Comparison of ENCODE assay signal across 8 cellular contexts in the genomic region with DNA sequence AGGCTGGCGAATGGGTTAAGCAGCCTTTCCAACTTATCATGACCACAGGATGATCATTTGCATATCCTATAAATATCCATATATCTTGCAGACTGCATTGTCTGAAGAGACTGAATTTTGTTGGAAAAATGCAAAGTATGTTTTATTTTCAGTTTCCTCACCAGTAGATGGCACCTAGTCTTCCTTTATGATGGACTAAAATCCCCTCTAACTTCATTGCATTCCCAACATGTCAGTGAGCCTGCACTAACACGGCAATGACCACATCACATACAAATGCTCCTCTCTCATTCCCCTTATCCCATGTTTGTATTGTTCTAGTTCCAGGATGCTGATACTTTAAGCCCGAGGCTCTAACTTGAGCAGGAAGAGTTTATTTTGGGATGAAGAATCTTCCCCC. TPM values are rescaled to one million over a fixed set of nuclear protein-coding genes. Genes with fewer than 3 reads are reported as not detected.
DNase-seq lines count a peak whose midpoint lies in the region; ATAC-seq and TF ChIP-seq lines count a peak whose summit lies in the region.

No MANE protein-coding gene starts in this region.

- no peaks in the 10 kb centered on the region for H3K4me1 ChIP-seq in Karpas-422 (ENCODE audit: low read length)

- H3K79me2 ChIP-seq in Karpas-422 (ENCODE audit: low read length) = no peaks in the 10 kb centered on the region

- no peak overlapping the region for H3K27ac ChIP-seq in Karpas-422 (ENCODE audit: low read length)

- TF ChIP-seq CTCF in GM12872 (IDR thresholded peaks at IDR 0.05; ENCODE audit: insufficient read depth, low read depth, low read length) (0 out of 3 replicates have a peak, but pooled peaks have one; percentile 10), neural crest cell (conservative IDR thresholded peaks at IDR 0.05) (peak; percentile 62)

- no peak overlapping the region for H3K4me2 ChIP-seq in Karpas-422 (ENCODE audit: low read depth, low read length, poor library complexity, severe bottlenecking)

- H3K9me3 ChIP-seq in Karpas-422 (ENCODE audit: low read length) = no peaks in the 10 kb centered on the region

- H3K9ac ChIP-seq in Karpas-422 (ENCODE audit: low read length) = no peak overlapping the region

- ATAC-seq in HG02759 (IDR thresholded peaks at IDR 0.05; ENCODE audit: unreplicated experiment) = no peak

- DNase-seq in NCI-H446 (lab: John Stamatoyannopoulos, UW) (peak; percentile 49 to 76), dermis microvascular lymphatic vessel endothelial cell (ENCODE audit: low read depth in 2 of 2) (peak; percentile 7 to 25), neural crest cell (ENCODE audit: low read depth, low spot score) (no peak), GM19240 (ENCODE audit: insufficient read length, low spot score) (no peak), Karpas-422 (no peak)
- DNase-seq in activated naive CD8-positive, alpha-beta T cell treated with anti-CD3 and anti-CD28 coated beads for 36 hours = no peak

- no peaks in the 10 kb centered on the region for H4K20me1 ChIP-seq in Karpas-422 (ENCODE audit: insufficient read depth, low read depth, low read length)

- no peak overlapping the region for H3K4me3 ChIP-seq in Karpas-422 (ENCODE audit: low read length)

- H3K36me3 ChIP-seq in Karpas-422 (ENCODE audit: insufficient read depth, low read length) = no peaks in the 10 kb centered on the region

- H3K4me1 Mint-ChIP-seq in neural crest cell = peaks cover 32% of the 10 kb centered on the region
- peaks cover 22% of the 10 kb centered on the region for H3K4me1 Mint-ChIP-seq in activated naive CD8-positive, alpha-beta T cell treated with anti-CD3 and anti-CD28 coated beads for 36 hours

- H3K9me3 Mint-ChIP-seq in neural crest cell = no peaks in the 10 kb centered on the region
- peaks cover 7% of the 10 kb centered on the region for H3K9me3 Mint-ChIP-seq in activated naive CD8-positive, alpha-beta T cell treated with anti-CD3 and anti-CD28 coated beads for 36 hours

- H3K9me2 ChIP-seq in Karpas-422 (replicated peaks; ENCODE audit: insufficient read depth, low read length) = no peaks in the 10 kb centered on the region

- no peak overlapping the region for H3K27ac Mint-ChIP-seq in neural crest cell (ENCODE audit: unreplicated experiment)
- H3K27ac Mint-ChIP-seq in activated naive CD8-positive, alpha-beta T cell treated with anti-CD3 and anti-CD28 coated beads for 36 hours = no peak overlapping the region

- H3K4me3 Mint-ChIP-seq in neural crest cell = no peak overlapping the region
- no peak overlapping the region for H3K4me3 Mint-ChIP-seq in activated naive CD8-positive, alpha-beta T cell treated with anti-CD3 and anti-CD28 coated beads for 36 hours

- H2AFZ ChIP-seq in Karpas-422 (ENCODE audit: low read length) = no peak overlapping the region

- no peaks in the 10 kb centered on the region for H3K27me3 Mint-ChIP-seq in neural crest cell (ENCODE audit: low read depth)
- H3K27me3 Mint-ChIP-seq in activated naive CD8-positive, alpha-beta T cell treated with anti-CD3 and anti-CD28 coated beads for 36 hours = peaks cover 13% of the 10 kb centered on the region

- H3K27me3 ChIP-seq in Karpas-422 (ENCODE audit: low read length) = no peaks in the 10 kb centered on the region

- H3K36me3 Mint-ChIP-seq in neural crest cell (ENCODE audit: low read depth) = no peaks in the 10 kb centered on the region
- peaks cover 8% of the 10 kb centered on the region for H3K36me3 Mint-ChIP-seq in activated naive CD8-positive, alpha-beta T cell treated with anti-CD3 and anti-CD28 coated beads for 36 hours

RNA-seq across cellular contexts. Expression of gene MYBPC1, which starts 24.7 kb away (rescaled TPM):
- not detected in 2 replicates for total RNA-seq in dermis microvascular lymphatic vessel endothelial cell
- 0.20 TPM in 1 of 2 replicates, not detected in the other for total RNA-seq in neural crest cell
- total RNA-seq in activated naive CD8-positive, alpha-beta T cell treated with anti-CD3 and anti-CD28 coated beads for 36 hours = not detected
- total RNA-seq in Karpas-422 (2014; rRNA removed; shearing (Covaris generic); ENCODE audit: low replicate concordance) = not detected in 2 replicates

Comparison
In these comparisons a context has a peak if more than half of its experiments do, and no peak if none do; other contexts are left out.
1. DNase-seq: peak in NCI-H446 (2 of 2) and dermis microvascular lymphatic vessel endothelial cell (2 of 2); none in neural crest cell (single experiment), activated naive CD8-positive, alpha-beta T cell treated with anti-CD3 and anti-CD28 coated beads for 36 hours (single experiment), GM19240 (single experiment) and Karpas-422 (single experiment).